8 cellular contexts compared by ENCODE assay signal in the genomic region with DNA sequence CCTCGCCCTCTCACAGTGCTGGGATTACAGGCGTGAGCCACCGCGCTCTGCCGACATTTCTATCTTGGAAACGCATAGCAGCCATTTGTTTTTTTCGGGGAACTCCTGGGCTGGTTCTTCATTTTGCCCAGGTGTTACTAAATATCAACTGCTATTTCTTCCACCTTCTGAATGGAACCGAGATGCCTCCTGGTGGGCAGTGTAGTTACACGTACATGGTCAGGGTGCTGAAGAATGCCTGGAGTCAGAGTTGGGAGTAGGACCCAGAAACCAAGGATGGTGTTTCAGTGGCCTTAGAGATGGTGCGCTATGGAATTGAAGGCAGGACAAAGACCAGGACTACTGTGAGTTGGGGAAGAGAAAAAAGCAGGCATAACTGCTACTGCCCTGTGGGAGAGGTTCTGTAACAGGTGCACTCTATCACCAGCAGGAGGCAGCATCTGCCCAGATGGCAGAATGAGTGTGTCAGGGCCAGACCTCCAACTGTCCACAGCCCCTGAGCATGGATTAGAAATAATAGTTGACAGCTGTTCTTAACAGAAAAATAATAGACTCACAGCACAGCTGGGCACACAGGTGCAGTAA.
DNase-seq lines count a peak whose midpoint lies in the region; ATAC-seq and TF ChIP-seq lines count a peak whose summit lies in the region.

No MANE protein-coding gene starts in this region.

- no peak overlapping the region for H3K4me3 ChIP-seq in upper lobe of right lung

- in situ Hi-C loops in G401 (cut with HindIII; ENCODE audit: low sequenced_read_pairs) = no loop called here

- peak; percentile 36 for TF ChIP-seq CTCF in upper lobe of right lung (IDR thresholded peaks at IDR 0.05)

- intact Hi-C loops in upper lobe of right lung (cut with DNase I) = no loop called here

- H3K27ac ChIP-seq in upper lobe of right lung = no peak overlapping the region

- peak; percentile 91 for ATAC-seq in GM21529 (IDR thresholded peaks at IDR 0.05; ENCODE audit: unreplicated experiment)
- ATAC-seq in upper lobe of right lung = peak; percentile 62
- no peak for ATAC-seq in HG02571 (IDR thresholded peaks at IDR 0.05; ENCODE audit: unreplicated experiment)

- H3K9me3 ChIP-seq in upper lobe of right lung = no peaks in the 10 kb centered on the region

- no peaks in the 10 kb centered on the region for H3K27me3 ChIP-seq in upper lobe of right lung

- no peaks in the 10 kb centered on the region for H3K36me3 ChIP-seq in upper lobe of right lung

- DNase-seq in GDM1 (lab: John Stamatoyannopoulos, UW) (peak; percentile 9), NCI-H1694 treated with DMSO at 0.1 percent for 48 hours (lab: John Stamatoyannopoulos, UW) (peak; percentile 2), activated T-helper 1 cell treated with Interleukin-2 at 50 U/mL for 16 hours (ENCODE audit: low read depth) (peak; percentile 6), inferior parietal cortex (ENCODE audit: extremely low spot score) (peak; percentile 2), upper lobe of right lung (no peak), G401 (ENCODE audit: low spot score) (no peak)

- no peaks in the 10 kb centered on the region for H3K4me1 ChIP-seq in upper lobe of right lung

Comparison
In these comparisons a context has a peak if more than half of its experiments do, and no peak if none do; other contexts are left out.
1. DNase-seq: peak in GDM1 (single experiment), NCI-H1694 treated with DMSO at 0.1 percent for 48 hours (single experiment), activated T-helper 1 cell treated with Interleukin-2 at 50 U/mL for 16 hours (single experiment) and inferior parietal cortex (single experiment); none in upper lobe of right lung (single experiment) and G401 (single experiment).